Comparison of ENCODE assay signal across 1 cellular context in the genomic region with DNA sequence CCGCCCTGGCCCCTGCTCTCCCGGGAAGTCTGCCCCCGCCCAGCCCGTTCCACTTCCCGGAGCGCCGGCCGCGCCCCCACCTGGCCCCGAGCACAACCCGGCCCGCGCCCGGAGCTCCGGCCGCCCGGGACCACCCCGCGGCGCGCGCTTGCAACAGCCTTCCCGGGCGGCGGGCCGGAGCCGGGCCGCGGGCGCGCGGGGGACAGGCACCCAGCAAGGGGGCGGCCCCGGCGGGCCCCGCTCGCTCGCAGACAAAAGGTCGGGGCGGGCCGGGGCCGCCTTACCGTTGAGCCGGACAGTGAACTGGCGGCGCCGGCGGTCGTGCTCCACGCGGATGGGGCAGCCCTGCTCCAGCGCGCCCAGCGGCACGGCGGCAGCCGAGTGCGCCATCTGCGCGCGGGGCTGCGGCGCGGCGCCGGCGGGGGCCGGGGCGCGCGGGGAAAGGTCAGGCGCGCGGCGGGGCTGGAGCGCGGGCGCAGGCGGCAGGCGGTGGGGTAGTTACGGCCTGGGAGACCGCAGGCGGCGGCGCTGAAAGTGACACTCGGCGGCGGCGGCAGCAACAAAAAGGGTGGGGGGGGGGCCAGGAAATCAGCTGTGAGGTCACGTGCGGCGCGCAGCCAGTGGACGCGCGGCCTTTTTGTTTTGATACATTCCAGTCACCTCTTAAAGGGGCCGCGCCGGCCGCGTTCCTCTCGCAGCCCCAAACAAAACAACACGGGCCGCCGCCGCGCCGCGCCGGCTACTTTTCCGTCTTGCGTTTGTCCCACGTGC.
TF ChIP-seq lines count a peak whose summit lies in the region.

A gene with protein sequence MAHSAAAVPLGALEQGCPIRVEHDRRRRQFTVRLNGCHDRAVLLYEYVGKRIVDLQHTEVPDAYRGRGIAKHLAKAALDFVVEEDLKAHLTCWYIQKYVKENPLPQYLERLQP (minus strand): TSS at position 536 of the 771 bp plus-strand sequence. CDS start 146 bp downstream, at position 390.

TF ChIP-seq in GM12878, 131 proteins besides CTCF, POLR2A, EP300 and RAD21 (continued from another document):
- TF ChIP-seq POU2F2 (IDR thresholded peaks at IDR 0.05; ENCODE audit: borderline replicate concordance, low read depth, low read length) (no peak), IKZF1 (conservative IDR thresholded peaks at IDR 0.05) (peak; percentile 18; the same call in 1 of the 2 replicates), SPI1 (IDR thresholded peaks at IDR 0.05; ENCODE audit: borderline replicate concordance, insufficient read depth, low read depth, low read length) (no peak), BRCA1 (IDR thresholded peaks at IDR 0.05; ENCODE audit: low read depth, low read length) (no peak), RELA (IDR thresholded peaks at IDR 0.05; ENCODE audit: borderline replicate concordance, partially characterized antibody) (no peak), NFYA (IDR thresholded peaks at IDR 0.05; ENCODE audit: borderline replicate concordance, low read depth, low read length) (no peak)
- TF ChIP-seq, protein P1, sequence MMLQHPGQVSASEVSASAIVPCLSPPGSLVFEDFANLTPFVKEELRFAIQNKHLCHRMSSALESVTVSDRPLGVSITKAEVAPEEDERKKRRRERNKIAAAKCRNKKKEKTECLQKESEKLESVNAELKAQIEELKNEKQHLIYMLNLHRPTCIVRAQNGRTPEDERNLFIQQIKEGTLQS (IDR thresholded peaks at IDR 0.05; ENCODE audit: borderline replicate concordance, extremely low read depth, low read depth, low read length): peak; percentile 56; the same call in 1 of the 2 replicates
- TF ChIP-seq, protein P2, sequence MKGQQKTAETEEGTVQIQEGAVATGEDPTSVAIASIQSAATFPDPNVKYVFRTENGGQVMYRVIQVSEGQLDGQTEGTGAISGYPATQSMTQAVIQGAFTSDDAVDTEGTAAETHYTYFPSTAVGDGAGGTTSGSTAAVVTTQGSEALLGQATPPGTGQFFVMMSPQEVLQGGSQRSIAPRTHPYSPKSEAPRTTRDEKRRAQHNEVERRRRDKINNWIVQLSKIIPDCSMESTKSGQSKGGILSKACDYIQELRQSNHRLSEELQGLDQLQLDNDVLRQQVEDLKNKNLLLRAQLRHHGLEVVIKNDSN (IDR thresholded peaks at IDR 0.05; ENCODE audit: borderline replicate concordance, extremely low read length, insufficient read depth, low read depth, low read length): peak; percentile 85
- TF ChIP-seq, protein P3, sequence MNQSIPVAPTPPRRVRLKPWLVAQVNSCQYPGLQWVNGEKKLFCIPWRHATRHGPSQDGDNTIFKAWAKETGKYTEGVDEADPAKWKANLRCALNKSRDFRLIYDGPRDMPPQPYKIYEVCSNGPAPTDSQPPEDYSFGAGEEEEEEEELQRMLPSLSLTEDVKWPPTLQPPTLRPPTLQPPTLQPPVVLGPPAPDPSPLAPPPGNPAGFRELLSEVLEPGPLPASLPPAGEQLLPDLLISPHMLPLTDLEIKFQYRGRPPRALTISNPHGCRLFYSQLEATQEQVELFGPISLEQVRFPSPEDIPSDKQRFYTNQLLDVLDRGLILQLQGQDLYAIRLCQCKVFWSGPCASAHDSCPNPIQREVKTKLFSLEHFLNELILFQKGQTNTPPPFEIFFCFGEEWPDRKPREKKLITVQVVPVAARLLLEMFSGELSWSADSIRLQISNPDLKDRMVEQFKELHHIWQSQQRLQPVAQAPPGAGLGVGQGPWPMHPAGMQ (IDR thresholded peaks at IDR 0.05; ENCODE audit: borderline replicate concordance): no peak
- TF ChIP-seq, protein P4, sequence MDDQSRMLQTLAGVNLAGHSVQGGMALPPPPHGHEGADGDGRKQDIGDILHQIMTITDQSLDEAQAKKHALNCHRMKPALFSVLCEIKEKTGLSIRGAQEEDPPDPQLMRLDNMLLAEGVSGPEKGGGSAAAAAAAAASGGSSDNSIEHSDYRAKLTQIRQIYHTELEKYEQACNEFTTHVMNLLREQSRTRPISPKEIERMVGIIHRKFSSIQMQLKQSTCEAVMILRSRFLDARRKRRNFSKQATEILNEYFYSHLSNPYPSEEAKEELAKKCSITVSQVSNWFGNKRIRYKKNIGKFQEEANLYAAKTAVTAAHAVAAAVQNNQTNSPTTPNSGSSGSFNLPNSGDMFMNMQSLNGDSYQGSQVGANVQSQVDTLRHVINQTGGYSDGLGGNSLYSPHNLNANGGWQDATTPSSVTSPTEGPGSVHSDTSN (IDR thresholded peaks at IDR 0.05; ENCODE audit: insufficient replicate concordance, low read depth, low read length): peak; percentile 25
- TF ChIP-seq, protein P5, sequence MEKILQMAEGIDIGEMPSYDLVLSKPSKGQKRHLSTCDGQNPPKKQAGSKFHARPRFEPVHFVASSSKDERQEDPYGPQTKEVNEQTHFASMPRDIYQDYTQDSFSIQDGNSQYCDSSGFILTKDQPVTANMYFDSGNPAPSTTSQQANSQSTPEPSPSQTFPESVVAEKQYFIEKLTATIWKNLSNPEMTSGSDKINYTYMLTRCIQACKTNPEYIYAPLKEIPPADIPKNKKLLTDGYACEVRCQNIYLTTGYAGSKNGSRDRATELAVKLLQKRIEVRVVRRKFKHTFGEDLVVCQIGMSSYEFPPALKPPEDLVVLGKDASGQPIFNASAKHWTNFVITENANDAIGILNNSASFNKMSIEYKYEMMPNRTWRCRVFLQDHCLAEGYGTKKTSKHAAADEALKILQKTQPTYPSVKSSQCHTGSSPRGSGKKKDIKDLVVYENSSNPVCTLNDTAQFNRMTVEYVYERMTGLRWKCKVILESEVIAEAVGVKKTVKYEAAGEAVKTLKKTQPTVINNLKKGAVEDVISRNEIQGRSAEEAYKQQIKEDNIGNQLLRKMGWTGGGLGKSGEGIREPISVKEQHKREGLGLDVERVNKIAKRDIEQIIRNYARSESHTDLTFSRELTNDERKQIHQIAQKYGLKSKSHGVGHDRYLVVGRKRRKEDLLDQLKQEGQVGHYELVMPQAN (conservative IDR thresholded peaks at IDR 0.05): no peak
- TF ChIP-seq, protein P6, sequence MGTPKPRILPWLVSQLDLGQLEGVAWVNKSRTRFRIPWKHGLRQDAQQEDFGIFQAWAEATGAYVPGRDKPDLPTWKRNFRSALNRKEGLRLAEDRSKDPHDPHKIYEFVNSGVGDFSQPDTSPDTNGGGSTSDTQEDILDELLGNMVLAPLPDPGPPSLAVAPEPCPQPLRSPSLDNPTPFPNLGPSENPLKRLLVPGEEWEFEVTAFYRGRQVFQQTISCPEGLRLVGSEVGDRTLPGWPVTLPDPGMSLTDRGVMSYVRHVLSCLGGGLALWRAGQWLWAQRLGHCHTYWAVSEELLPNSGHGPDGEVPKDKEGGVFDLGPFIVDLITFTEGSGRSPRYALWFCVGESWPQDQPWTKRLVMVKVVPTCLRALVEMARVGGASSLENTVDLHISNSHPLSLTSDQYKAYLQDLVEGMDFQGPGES (IDR thresholded peaks at IDR 0.05): no peak
